32 cellular contexts compared by ENCODE assay signal in the genomic region with DNA sequence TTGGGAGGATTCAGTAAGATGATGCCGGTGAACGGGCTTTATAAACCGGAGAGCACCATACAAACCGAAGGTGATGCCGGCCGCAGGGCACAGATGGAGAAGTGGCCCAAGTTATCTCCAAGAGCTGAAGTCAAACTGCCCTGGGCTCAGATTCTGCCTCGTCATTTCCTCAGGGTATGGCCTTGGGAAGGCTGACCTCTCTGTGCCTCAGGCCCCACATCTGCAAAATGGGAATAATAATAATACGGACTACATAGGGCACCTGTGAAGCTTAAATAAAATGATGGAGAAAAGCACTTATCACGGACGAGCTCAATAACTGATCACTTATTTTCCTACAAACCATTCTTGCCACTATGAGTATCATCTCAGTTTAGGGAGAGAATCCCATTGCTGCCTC. TPM values are rescaled to one million over a fixed set of nuclear protein-coding genes. Genes with fewer than 3 reads are reported as not detected.
A peak's percentile ranks its signal among the peaks of the same experiment; 100 is the strongest.
DNase-seq lines count a peak whose midpoint lies in the region; ATAC-seq, FAIRE-seq and TF ChIP-seq lines count a peak whose summit lies in the region.
"Had no signal": no experiment of that assay in that cellular context is flagged by ENCODE, and none has a peak within 500 bp of the region (broad histone marks: within the 10 kb centered on the region; RNA-seq: fewer than 3 reads in every experiment).

No MANE protein-coding gene starts in this region.

- peaks cover 71% of the 10 kb centered on the region for H3K4me1 Mint-ChIP-seq in brain
- H3K4me1 Mint-ChIP-seq: CD14-positive monocyte; CD4-positive, alpha-beta memory T cell; CD4-positive, CD25-positive, alpha-beta regulatory T cell; CD8-positive, alpha-beta memory T cell had no signal

- H3K9ac ChIP-seq in K562 (ENCODE audit: insufficient read depth in 1 of 2, low read depth in 2 of 2, low read length in 2 of 2): no peak overlapping the region
- H3K9ac ChIP-seq: BLaER1 had no signal

- H3K79me2 ChIP-seq in K562 (ENCODE audit: control insufficient read depth, insufficient read depth, low read length): no peaks in the 10 kb centered on the region

- no TSS peak for BruUV-seq in K562 (replicated peaks; lab: Mats Ljungman, UMichigan)

- H3K4me1 ChIP-seq in K562 (replicated peaks in 1 of 2; ENCODE audit: control insufficient read depth in 2 of 2, insufficient read depth in 2 of 2, low read length in 2 of 2): no peaks in the 10 kb centered on the region

- no peak for TF ChIP-seq POLR2A in K562 (conservative IDR thresholded peaks at IDR 0.05)

- H3K36me3 ChIP-seq in K562 (ENCODE audit: control insufficient read depth, insufficient read depth, low read length): no peaks in the 10 kb centered on the region
- H3K36me3 ChIP-seq: BE2C, BLaER1 had no signal

- H3K9me3 ChIP-seq in K562 (replicated peaks; ENCODE audit: control insufficient read depth, insufficient read depth, low read depth, low read length): no peaks in the 10 kb centered on the region
- H3K9me3 ChIP-seq: BE2C, BLaER1 had no signal

- no peaks in the 10 kb centered on the region for H3K9me1 ChIP-seq in K562 (ENCODE audit: control insufficient read depth, insufficient read depth, low read length)

- H3K4me2 ChIP-seq in K562 (ENCODE audit: insufficient read depth, low read length): no peak overlapping the region
- H3K4me2 ChIP-seq: BLaER1 had no signal

- POLR2A ChIA-PET in K562 (lab: Yijun Ruan, JAX): interaction anchor here (0.6 kb wide), 1 partner anchor 216 kb away, joined by 3 read pairs; no protein-coding TSS in a partner anchor

- ATAC-seq in K562 (no peak), HG03432 (IDR thresholded peaks at IDR 0.05; ENCODE audit: unreplicated experiment) (no peak)
- no peak for ATAC-seq in stimulated activated naive CD8-positive, alpha-beta T cell treated with anti-CD3 and anti-CD28 coated beads, Interleukin-15, Interleukin-2, amounts not matched to agents 100 U/mL and 50 U/mL, for 24 hours
- ATAC-seq: GM12878 had no signal

- H2AFZ ChIP-seq in K562 (ENCODE audit: low read depth, low read length): no peak overlapping the region

- no peak for TF ChIP-seq RAD21 in K562 (CRISPR knock-in tag; conservative IDR thresholded peaks at IDR 0.05 in 1 of 2, IDR thresholded peaks at IDR 0.05 in 1 of 2)

- WGBS in K562 (ENCODE audit: insufficient coverage, low coverage, missing lambda C conversion rate): 4% methylated on average over 10 of the region's 10 CpGs

- H3K27ac Mint-ChIP-seq in brain: peak overlapping the region in 3 of 5 experiments; percentile 87 to 100 (median 89)
- H3K27ac Mint-ChIP-seq: CD14-positive monocyte; CD4-positive, alpha-beta memory T cell; CD4-positive, CD25-positive, alpha-beta regulatory T cell; CD8-positive, alpha-beta memory T cell had no signal

- CTCF ChIA-PET in K562 (lab: Yijun Ruan, JAX; ENCODE audit: low intra/inter-chr PET ratio): no interaction called here

- no peak for DNase-seq in K562 (ENCODE audit: extremely low read depth in 1 of 4, low spot score in 3 of 4)
- no peak for DNase-seq in dorsolateral prefrontal cortex
- DNase-seq in middle frontal gyrus (ENCODE audit: extremely low spot score, low spot score): no peak
- no peak for DNase-seq in stimulated activated naive CD8-positive, alpha-beta T cell treated with anti-CD3 and anti-CD28 coated beads, Interleukin-15, Interleukin-2, amounts not matched to agents 100 U/mL and 50 U/mL, for 24 hours
- DNase-seq: 8988T; ACHN; BE2C; CD4-positive, alpha-beta memory T cell; CD4-positive, CD25-positive, alpha-beta regulatory T cell; CD8-positive, alpha-beta memory T cell; COR-L47; DMS 273 treated with DMSO at 0.1 percent for 48 hours; DMS153; DMS53; DMS79; DND-41; EL; GDM1 had no signal

- H4K20me1 ChIP-seq in K562 (replicated peaks; ENCODE audit: control insufficient read depth, insufficient read depth, low read length): no peaks in the 10 kb centered on the region; the same call in none of the 2 replicates
- H4K20me1 ChIP-seq: BLaER1 had no signal

- TF ChIP-seq CTCF in K562 (IDR thresholded peaks at IDR 0.05 in 2 of 3, conservative IDR thresholded peaks at IDR 0.05 in 1 of 3; ENCODE audit: insufficient read depth in 2 of 3, low read depth in 1 of 3, low read length in 3 of 3) (no peak), brain (conservative IDR thresholded peaks at IDR 0.05) (no peak), dorsolateral prefrontal cortex (IDR thresholded peaks at IDR 0.05 in 54 of 56, conservative IDR thresholded peaks at IDR 0.05 in 2 of 56; ENCODE audit: low read depth in 1 of 56, partially characterized antibody in 56 of 56) (no peak)

- FAIRE-seq in K562 (lab: Jason Lieb, UNC): no peak
- FAIRE-seq: A204.1, GM12878, GM12892, GM18507, GM19239 had no signal

- TF ChIP-seq EP300 in K562 (IDR thresholded peaks at IDR 0.05; ENCODE audit: low read length): no peak

- in situ Hi-C loops in K562 (cut with MboI): no loop called here

- H3K36me3 Mint-ChIP-seq in brain: peaks cover 19% of the 10 kb centered on the region
- H3K36me3 Mint-ChIP-seq: CD14-positive monocyte; CD4-positive, alpha-beta memory T cell; CD8-positive, alpha-beta memory T cell had no signal

- H3K9me3 Mint-ChIP-seq in brain: no peaks in the 10 kb centered on the region
- H3K9me3 Mint-ChIP-seq: CD4-positive, alpha-beta memory T cell; CD8-positive, alpha-beta memory T cell had no signal

- intact Hi-C loops in K562 (cut with micrococcal nuclease): no loop called here
- intact Hi-C loops in dorsolateral prefrontal cortex (cut with DNase I): no loop called here

- no peaks in the 10 kb centered on the region for H3K27me3 Mint-ChIP-seq in brain
- H3K27me3 Mint-ChIP-seq: CD4-positive, CD25-positive, alpha-beta regulatory T cell had no signal

- H3K27ac ChIP-seq in K562 (ENCODE audit: extremely low read depth, low read depth, low read length) (no peak overlapping the region), dorsolateral prefrontal cortex (peak overlapping the region in 53 of 59 donors; percentile 8 to 86 (median 76)), temporal lobe (ENCODE audit: low read depth, low read length) (peak overlapping the region; percentile 70)
- H3K27ac ChIP-seq: BLaER1 had no signal

- H3K4me3 ChIP-seq in K562 (no peak overlapping the region), dorsolateral prefrontal cortex (no peak overlapping the region)
- H3K4me3 ChIP-seq: BLaER1, GM12878 had no signal

- H3K27me3 ChIP-seq in K562 (ENCODE audit: control insufficient read depth in 2 of 2, insufficient read depth in 2 of 2, low read length in 2 of 2) (peaks cover 35 to 53% of the 10 kb centered on the region in 2 experiments; a peak in 4 of 5 replicates), dorsolateral prefrontal cortex (no peaks in the 10 kb centered on the region)
- H3K27me3 ChIP-seq: BLaER1 had no signal

- no peak overlapping the region for H3K4me3 Mint-ChIP-seq in brain
- H3K4me3 Mint-ChIP-seq: CD14-positive monocyte; CD4-positive, alpha-beta memory T cell; CD8-positive, alpha-beta memory T cell had no signal

TF ChIP-seq in K562, 482 proteins besides CTCF, POLR2A, EP300 and RAD21 (continues in another document):
- TF ChIP-seq GATAD2A (IDR thresholded peaks at IDR 0.05) (no peak), HMGN3 (IDR thresholded peaks at IDR 0.05; ENCODE audit: borderline replicate concordance, extremely low read depth, insufficient read length, low read depth, low read length) (no peak), LCOR (CRISPR knock-in tag; IDR thresholded peaks at IDR 0.05) (no peak), HLTF (IDR thresholded peaks at IDR 0.05) (no peak)

RNA-seq across cellular contexts. Expression of a gene that starts 29.9 kb away (rescaled TPM):
- not detected in 2 replicates for total RNA-seq in K562 (2011; cell fraction: chromatin; rRNA removed; ENCODE audit: low replicate concordance)
- total RNA-seq in K562 (2011; cell fraction: nucleolus; rRNA removed): not detected in 2 replicates
- not detected in 2 replicates for total RNA-seq in K562 (2011; cell fraction: nucleoplasm; rRNA removed)
- total RNA-seq in K562 (2014; rRNA removed) (not detected in 2 replicates), K562 (2014; rRNA removed; fragmentation: Illumina TruSeq; extraction: Trizol) (not detected in 2 replicates), K562 (2015; rRNA removed; fragmentation: Illumina TruSeq; extraction: Trizol) (not detected in 2 replicates), K562 (2021) (not detected in 2 replicates), dorsolateral prefrontal cortex (10 to 100 TPM; 16.1 to 61.7 (median 35.6) TPM), temporal lobe (9.1 TPM)
- polyA plus RNA-seq in K562 (2011; rRNA removed) (not detected in 2 replicates), K562 (2014; fragmentation: Illumina TruSeq; extraction: Trizol) (not detected in 2 replicates), K562 (2014; fragmentation: Nextera tagmentation; extraction: Ambion mirVana) (not detected), K562 (2014; rRNA removed) (not detected in 2 replicates), brain (ENCODE audit: insufficient read depth, low read depth, low replicate concordance) (9.6 TPM)
- not detected in 2 replicates for polyA plus RNA-seq in K562 (2011; cell fraction: cytosol; rRNA removed)
- not detected in 2 replicates for polyA plus RNA-seq in K562 (2011; cell fraction: nucleus; rRNA removed)
- polyA plus RNA-seq in K562 (2012): not detected in 2 replicates
- polyA minus RNA-seq in K562 (2011; rRNA and poly(A)+ RNA removed): not detected in 2 replicates
- not detected in 2 replicates for polyA minus RNA-seq in K562 (2011; cell fraction: cytosol; rRNA and poly(A)+ RNA removed)
- polyA minus RNA-seq in K562 (2011; cell fraction: nucleus; rRNA and poly(A)+ RNA removed): not detected in 2 replicates
- total RNA-seq: A673, Daoy, G401 had no signal
- polyA plus RNA-seq: AG04450; CD14-positive monocyte; CD4-positive, alpha-beta memory T cell; CD8-positive, alpha-beta memory T cell had no signal

RNA-seq across cellular contexts. Expression of a gene that starts 57.5 kb away (rescaled TPM):
- not detected in 2 replicates for total RNA-seq in K562 (2011; cell fraction: chromatin; rRNA removed; ENCODE audit: low replicate concordance)
- total RNA-seq in K562 (2011; cell fraction: nucleolus; rRNA removed): not detected in 2 replicates
- not detected in 2 replicates for total RNA-seq in K562 (2011; cell fraction: nucleoplasm; rRNA removed)
- total RNA-seq in K562 (2014; rRNA removed) (not detected in 2 replicates), K562 (2014; rRNA removed; fragmentation: Illumina TruSeq; extraction: Trizol) (not detected in 2 replicates), K562 (2015; rRNA removed; fragmentation: Illumina TruSeq; extraction: Trizol) (not detected in 2 replicates), K562 (2021) (0.29 TPM in 1 of 2 replicates, not detected in the other), dorsolateral prefrontal cortex (10 to 100 TPM in 5 of 120 experiments, 1 to 10 TPM in 115; 1.5 to 14.9 (median 4.6) TPM), temporal lobe (0.49 TPM)
- polyA plus RNA-seq in K562 (2011; rRNA removed) (not detected in 2 replicates), K562 (2014; fragmentation: Illumina TruSeq; extraction: Trizol) (not detected in 2 replicates), K562 (2014; fragmentation: Nextera tagmentation; extraction: Ambion mirVana) (not detected), K562 (2014; rRNA removed) (not detected in 2 replicates), brain (ENCODE audit: insufficient read depth, low read depth, low replicate concordance) (0.63 TPM)
- not detected in 2 replicates for polyA plus RNA-seq in K562 (2011; cell fraction: cytosol; rRNA removed)
- polyA plus RNA-seq in K562 (2011; cell fraction: nucleus; rRNA removed): not detected in 2 replicates
- not detected in 2 replicates for polyA plus RNA-seq in K562 (2012)
- polyA minus RNA-seq in K562 (2011; rRNA and poly(A)+ RNA removed): not detected in 2 replicates
- polyA minus RNA-seq in K562 (2011; cell fraction: cytosol; rRNA and poly(A)+ RNA removed): not detected in 2 replicates
- polyA minus RNA-seq in K562 (2011; cell fraction: nucleus; rRNA and poly(A)+ RNA removed): not detected in 2 replicates
- total RNA-seq: A673, Daoy, G401 had no signal
- polyA plus RNA-seq: AG04450 had no signal
